21 cellular contexts compared by ENCODE assay signal in the genomic region with DNA sequence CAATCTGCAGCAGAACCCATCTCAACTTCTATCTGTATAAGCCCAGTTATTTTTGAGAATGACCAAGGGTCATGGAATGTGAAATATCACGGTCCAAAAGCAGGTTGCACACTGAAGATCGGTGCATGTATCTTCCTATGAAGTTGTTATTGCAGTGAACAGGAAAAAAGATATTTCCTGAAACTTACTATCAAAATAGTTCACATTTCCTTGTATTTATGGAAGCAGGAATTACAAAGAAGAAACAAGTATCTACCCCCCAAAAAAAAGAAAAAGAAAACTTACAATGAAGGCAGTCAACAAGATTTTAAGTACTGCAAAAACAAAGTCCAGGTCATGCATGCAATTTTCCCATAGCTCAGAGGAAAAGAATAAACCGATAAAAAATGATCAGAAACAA.
"Had no signal": no experiment of that assay in that cellular context is flagged by ENCODE, and none has a peak within 500 bp of the region (broad histone marks: within the 10 kb centered on the region; RNA-seq: fewer than 3 reads in every experiment).

No MANE protein-coding gene starts in this region.

- H3K9me3 ChIP-seq: esophagus squamous epithelium, gastrocnemius medialis, left lung, SJSA1, upper lobe of left lung had no signal

- H3K4me1 ChIP-seq: esophagus squamous epithelium, left lung, SJSA1, upper lobe of left lung had no signal

- H3K27me3 ChIP-seq: esophagus squamous epithelium, gastrocnemius medialis, left lung, SJSA1, upper lobe of left lung had no signal

- H3K4me3 Mint-ChIP-seq: activated B cell treated with CpG ODN at 0.5 μM for 24 hours; activated CD4-positive, alpha-beta memory T cell treated with anti-CD3 and anti-CD28 coated beads for 36 hours; activated naive CD4-positive, alpha-beta T cell treated with anti-CD3 and anti-CD28 coated beads for 36 hours; activated naive CD8-positive, alpha-beta T cell treated with anti-CD3 and anti-CD28 coated beads, Interleukin-2, amount 10 ng/mL, durations not matched to agents 7 days and 5 days; dendritic cell treated with granulocyte-macrophage colony-stimulating factor and Interleukin-4, amounts not matched to agents 40 ng/mL and 50 ng/mL, for 4 days had no signal

- H3K9me3 Mint-ChIP-seq: dendritic cell treated with granulocyte-macrophage colony-stimulating factor and Interleukin-4, amounts not matched to agents 40 ng/mL and 50 ng/mL, for 4 days had no signal

- H3K36me3 Mint-ChIP-seq: activated CD4-positive, alpha-beta memory T cell treated with anti-CD3 and anti-CD28 coated beads for 36 hours; activated naive CD8-positive, alpha-beta T cell treated with anti-CD3 and anti-CD28 coated beads, Interleukin-2, amount 10 ng/mL, durations not matched to agents 7 days and 5 days had no signal

- H3K27ac Mint-ChIP-seq: activated B cell treated with CpG ODN at 0.5 μM for 24 hours; activated CD4-positive, alpha-beta memory T cell treated with anti-CD3 and anti-CD28 coated beads for 36 hours; activated naive CD4-positive, alpha-beta T cell treated with anti-CD3 and anti-CD28 coated beads for 36 hours; activated naive CD8-positive, alpha-beta T cell treated with anti-CD3 and anti-CD28 coated beads, Interleukin-2, amount 10 ng/mL, durations not matched to agents 7 days and 5 days; dendritic cell treated with granulocyte-macrophage colony-stimulating factor and Interleukin-4, amounts not matched to agents 40 ng/mL and 50 ng/mL, for 4 days had no signal

- FAIRE-seq: bronchial epithelial cell, kidney had no signal

- H3K27me3 Mint-ChIP-seq: activated B cell treated with CpG ODN at 0.5 μM for 24 hours; activated CD4-positive, alpha-beta memory T cell treated with anti-CD3 and anti-CD28 coated beads for 36 hours; activated naive CD8-positive, alpha-beta T cell treated with anti-CD3 and anti-CD28 coated beads, Interleukin-2, amount 10 ng/mL, durations not matched to agents 7 days and 5 days; dendritic cell treated with granulocyte-macrophage colony-stimulating factor and Interleukin-4, amounts not matched to agents 40 ng/mL and 50 ng/mL, for 4 days had no signal

- H3K36me3 ChIP-seq: left lung, SJSA1 had no signal

- ATAC-seq: left lung; stimulated activated naive CD8-positive, alpha-beta T cell treated with anti-CD3 and anti-CD28 coated beads, Interleukin-15, Interleukin-2, amounts not matched to agents 100 U/mL and 50 U/mL, for 24 hours had no signal

- H3K27ac ChIP-seq: esophagus squamous epithelium, left lung, SJSA1, upper lobe of left lung had no signal

- H3K4me1 Mint-ChIP-seq: activated B cell treated with CpG ODN at 0.5 μM for 24 hours; activated naive CD8-positive, alpha-beta T cell treated with anti-CD3 and anti-CD28 coated beads, Interleukin-2, amount 10 ng/mL, durations not matched to agents 7 days and 5 days had no signal

- DNase-seq: activated B cell treated with CpG ODN at 0.5 μM for 24 hours; activated CD4-positive, alpha-beta memory T cell treated with anti-CD3 and anti-CD28 coated beads for 36 hours; activated CD4-positive, alpha-beta T cell treated with anti-CD3 and anti-CD28 coated beads for 48 hours; activated effector memory CD4-positive, alpha-beta T cell treated with Interleukin-2 at 50 U/mL for 16 hours; activated naive CD4-positive, alpha-beta T cell treated with anti-CD3 and anti-CD28 coated beads for 36 hours; activated naive CD8-positive, alpha-beta T cell treated with anti-CD3 and anti-CD28 coated beads, Interleukin-2, amount 10 ng/mL, durations not matched to agents 7 days and 5 days; activated T-cell treated with anti-CD3 and anti-CD28 coated beads, Interleukin-2, amount 50 U/mL, for 48 hours; amniotic stem cell; effector memory CD4-positive, alpha-beta T cell; esophagus squamous epithelium; gastrocnemius medialis; head of caudate nucleus; kidney; left lung; occipital lobe; stimulated activated CD4-positive, alpha-beta T cell treated with anti-CD3 and anti-CD28 coated beads, Interleukin-4, amount 100 ng/mL, for 4 hours; stimulated activated naive CD8-positive, alpha-beta T cell treated with anti-CD3 and anti-CD28 coated beads, Interleukin-15, Interleukin-2, amounts not matched to agents 100 U/mL and 50 U/mL, for 24 hours; upper lobe of left lung had no signal

- H3K4me3 ChIP-seq: esophagus squamous epithelium, gastrocnemius medialis, left lung, SJSA1, upper lobe of left lung had no signal
